9 cellular contexts compared by ENCODE assay signal in the genomic region with DNA sequence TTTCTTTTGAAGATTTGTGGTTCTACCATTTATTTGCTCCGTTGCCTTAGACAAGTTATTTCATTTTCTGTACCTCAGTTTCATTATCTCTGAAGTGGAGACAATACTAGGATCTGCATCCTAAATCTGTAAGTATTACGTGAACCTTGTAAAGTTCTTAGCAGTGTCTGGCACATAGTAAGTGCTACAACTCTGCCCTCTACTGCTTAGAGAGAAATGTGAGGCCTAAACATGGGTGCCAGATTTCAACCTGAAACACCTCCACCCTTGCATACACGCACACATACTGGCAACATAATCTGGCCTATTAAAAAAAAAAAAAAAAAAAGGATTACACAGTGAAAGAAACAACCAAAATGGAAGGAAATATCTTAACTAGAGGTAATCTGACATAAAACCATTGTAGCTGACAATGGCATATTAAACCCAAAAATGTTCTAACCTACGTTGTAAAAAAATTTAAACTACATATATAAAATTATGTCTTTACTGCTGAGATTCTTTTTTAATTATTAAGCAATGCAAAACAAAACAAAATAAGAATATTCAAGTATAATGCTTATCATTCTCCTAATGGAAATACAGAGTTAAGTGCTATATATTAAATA.
A peak's percentile ranks its signal among the peaks of the same experiment; 100 is the strongest.
DNase-seq lines count a peak whose midpoint lies in the region; ATAC-seq, FAIRE-seq and TF ChIP-seq lines count a peak whose summit lies in the region.
"Had no signal": no experiment of that assay in that cellular context is flagged by ENCODE, and none has a peak within 500 bp of the region (broad histone marks: within the 10 kb centered on the region; RNA-seq: fewer than 3 reads in every experiment).

No MANE protein-coding gene starts in this region.

- peak; percentile 49 for FAIRE-seq in astrocyte (lab: Jason Lieb, UNC)

- H3K4me1 Mint-ChIP-seq in astrocyte (ENCODE audit: low read depth, unreplicated experiment) (no peaks in the 10 kb centered on the region), endothelial cell (ENCODE audit: unreplicated experiment) (peaks cover 3% of the 10 kb centered on the region)

- H3K27ac Mint-ChIP-seq in astrocyte (ENCODE audit: unreplicated experiment) (no peak overlapping the region), endothelial cell (ENCODE audit: unreplicated experiment) (no peak overlapping the region)

- H3K36me3 Mint-ChIP-seq in astrocyte (ENCODE audit: low read depth, unreplicated experiment) = no peaks in the 10 kb centered on the region
- no peaks in the 10 kb centered on the region for H3K36me3 Mint-ChIP-seq in endothelial cell (ENCODE audit: low read depth, unreplicated experiment)

- H3K9ac ChIP-seq in astrocyte (ENCODE audit: low read length) = no peak overlapping the region
- H3K9ac ChIP-seq in liver (ENCODE audit: low read depth in 1 of 2, low read length in 2 of 2) = no peak overlapping the region

- H3K27ac ChIP-seq in astrocyte (ENCODE audit: low read depth, low read length) = no peak overlapping the region
- no peak overlapping the region for H3K27ac ChIP-seq in liver (ENCODE audit: low read depth in 1 of 2, low read length in 2 of 2)
- H3K27ac ChIP-seq: SK-N-MC had no signal

- TF ChIP-seq CTCF in astrocyte (IDR thresholded peaks at IDR 0.05; ENCODE audit: insufficient read depth, low read depth, low read length) (peak; percentile 51), liver (IDR thresholded peaks at IDR 0.05; ENCODE audit: low read depth, low read length, missing input control) (peak; percentile 36), endothelial cell (IDR thresholded peaks at IDR 0.05; ENCODE audit: unreplicated experiment) (no peak)

- peak; percentile 73 to 81 for TF ChIP-seq RAD21 in liver (IDR thresholded peaks at IDR 0.05)

- DNase-seq in DMS 273 treated with DMSO at 0.1 percent for 48 hours (lab: John Stamatoyannopoulos, UW) (peak; percentile 24), astrocyte (ENCODE audit: low read depth) (peak; percentile 39), ureter (ENCODE audit: low spot score) (no peak), SK-N-DZ (ENCODE audit: low spot score) (no peak), endothelial cell (ENCODE audit: low spot score) (no peak)
- peak; percentile 25 for DNase-seq in Jurkat, Clone E6-1 (ENCODE audit: low read depth, low spot score)

- H4K20me1 ChIP-seq in astrocyte (ENCODE audit: insufficient read depth, low read length) = no peaks in the 10 kb centered on the region

- H3K4me2 ChIP-seq in astrocyte (ENCODE audit: low read length) = no peak overlapping the region

- H3K9me3 ChIP-seq in astrocyte (ENCODE audit: insufficient read depth, low read depth, low read length) (no peaks in the 10 kb centered on the region), liver (ENCODE audit: control insufficient read depth in 4 of 4, low read length in 3 of 4) (no peaks in the 10 kb centered on the region)

- no peaks in the 10 kb centered on the region for H3K79me2 ChIP-seq in astrocyte (ENCODE audit: insufficient read depth, low read length)

- H3K27me3 Mint-ChIP-seq in astrocyte (ENCODE audit: low read depth, unreplicated experiment) (no peaks in the 10 kb centered on the region), endothelial cell (ENCODE audit: unreplicated experiment) (no peaks in the 10 kb centered on the region)

- WGBS in liver = 61% methylated on average over 4 of the region's 4 CpGs

- H3K9me3 Mint-ChIP-seq in astrocyte (ENCODE audit: unreplicated experiment) = no peaks in the 10 kb centered on the region
- no peaks in the 10 kb centered on the region for H3K9me3 Mint-ChIP-seq in endothelial cell (ENCODE audit: unreplicated experiment)

- H3K4me1 ChIP-seq in astrocyte (ENCODE audit: insufficient read depth, low read length) (no peaks in the 10 kb centered on the region), liver (ENCODE audit: control insufficient read depth in 4 of 4, insufficient read depth in 4 of 4, low read length in 3 of 4) (no peaks in the 10 kb centered on the region)

- H3K36me3 ChIP-seq in astrocyte (ENCODE audit: insufficient read depth, low read length) (no peaks in the 10 kb centered on the region), liver (ENCODE audit: control insufficient read depth in 4 of 4, insufficient read depth in 3 of 4, low read depth in 1 of 4, low read length in 3 of 4) (no peaks in the 10 kb centered on the region)

- ATAC-seq in GM21367 (IDR thresholded peaks at IDR 0.05; ENCODE audit: unreplicated experiment) = peak; percentile 76

- no peak overlapping the region for H3K4me3 ChIP-seq in Jurkat, Clone E6-1 (ENCODE audit: low read length)
- H3K4me3 ChIP-seq in astrocyte (ENCODE audit: insufficient read depth, low read depth, low read length) = no peak overlapping the region
- H3K4me3 ChIP-seq in liver (ENCODE audit: low read depth in 1 of 3, low read length in 3 of 3) = no peak overlapping the region
- H3K4me3 ChIP-seq: SK-N-MC had no signal

- H2AFZ ChIP-seq in astrocyte (ENCODE audit: low read depth, low read length) = no peak overlapping the region

- no peak overlapping the region for H3K4me3 Mint-ChIP-seq in astrocyte (ENCODE audit: unreplicated experiment)
- H3K4me3 Mint-ChIP-seq in endothelial cell (ENCODE audit: unreplicated experiment) = no peak overlapping the region

- H3K27me3 ChIP-seq in astrocyte (ENCODE audit: insufficient read depth, low read length) (no peaks in the 10 kb centered on the region), liver (ENCODE audit: control insufficient read depth in 4 of 4, insufficient read depth in 4 of 4, low read length in 3 of 4) (peaks cover 0 to 3% (median 0%) of the 10 kb centered on the region in 4 donors)

TF ChIP-seq in liver, 16 proteins besides CTCF, POLR2A, EP300 and RAD21:
- TF ChIP-seq FOXA1 (IDR thresholded peaks at IDR 0.05) (no peak), GABPA (IDR thresholded peaks at IDR 0.05 in 1 of 2, conservative IDR thresholded peaks at IDR 0.05 in 1 of 2) (no peak)
TF ChIP-seq in liver: peak in this region for 0.

Comparison
In these comparisons a context has a peak if more than half of its experiments do, and no peak if none do; other contexts are left out.
1. DNase-seq: peak in DMS 273 treated with DMSO at 0.1 percent for 48 hours (single experiment), Jurkat, Clone E6-1 (single experiment) and astrocyte (single experiment); none in ureter (single experiment), SK-N-DZ (single experiment) and endothelial cell (single experiment).